ENCODE assay signal across 1 cellular context in genomic region chrY:8393246-8393645, GRCh38.
TF ChIP-seq lines count a peak whose summit lies in the region.

No MANE protein-coding gene starts in this region.

TF ChIP-seq in GM23338, 12 proteins besides CTCF, POLR2A, EP300 and RAD21 (continued from another document):
- TF ChIP-seq ZNF462 (CRISPR knock-in tag; IDR thresholded peaks at IDR 0.05) (no peak), NANOG (IDR thresholded peaks at IDR 0.05; ENCODE audit: borderline replicate concordance) (no peak)
